ENCODE assay signal across 10 cellular contexts in genomic region chr12:6965714-6966113, GRCh38. TPM values are rescaled to one million over a fixed set of nuclear protein-coding genes. Genes with fewer than 3 reads are reported as not detected.
DNase-seq lines count a peak whose midpoint lies in the region; ATAC-seq, FAIRE-seq and TF ChIP-seq lines count a peak whose summit lies in the region.
"Had no signal": no experiment of that assay in that cellular context is flagged by ENCODE, and none has a peak within 500 bp of the region (broad histone marks: within the 10 kb centered on the region; RNA-seq: fewer than 3 reads in every experiment).

No MANE protein-coding gene starts in this region.

- no peaks in the 10 kb centered on the region for H3K9me2 ChIP-seq in hepatocyte (replicated peaks; ENCODE audit: insufficient read depth)
- H3K9me2 ChIP-seq: SK-N-SH had no signal

- peak; percentile 56 for DNase-seq in activated effector memory CD4-positive, alpha-beta T cell treated with anti-CD3 and anti-CD28 coated beads, Interleukin-2, amount 50 U/mL, for 16 hours
- no peak for DNase-seq in activated effector memory CD4-positive, alpha-beta T cell treated with Interleukin-2 at 50 U/mL for 16 hours
- no peak for DNase-seq in SK-N-MC (ENCODE audit: low read depth, low spot score)
- DNase-seq in hepatocyte (ENCODE audit: low spot score), result no peak
- DNase-seq in D721Med (ENCODE audit: insufficient read length, low spot score), result no peak

- ATAC-seq in GM19452 (IDR thresholded peaks at IDR 0.05; ENCODE audit: unreplicated experiment), result no peak
- no peak for ATAC-seq in GM19328 (IDR thresholded peaks at IDR 0.05; ENCODE audit: unreplicated experiment)

- peaks cover 60% of the 10 kb centered on the region for H3K79me2 ChIP-seq in hepatocyte

- H4K20me1 ChIP-seq in hepatocyte (ENCODE audit: insufficient read depth, poor library complexity, severe bottlenecking), result peaks cover 6% of the 10 kb centered on the region

- no peak for TF ChIP-seq CTCF in hepatocyte (IDR thresholded peaks at IDR 0.05; ENCODE audit: poor library complexity)
- TF ChIP-seq CTCF in D721Med (IDR thresholded peaks at IDR 0.05; ENCODE audit: insufficient read depth, missing control alignments), result no peak

- H3K9ac ChIP-seq in SK-N-MC (ENCODE audit: insufficient read length), result no peak overlapping the region
- H3K9ac ChIP-seq in stomach smooth muscle (ENCODE audit: low read length in 2 of 2), result no peak overlapping the region
- H3K9ac ChIP-seq: SK-N-SH had no signal

- peaks cover 30% of the 10 kb centered on the region for H3K4me1 ChIP-seq in hepatocyte (ENCODE audit: insufficient read depth)
- H3K4me1 ChIP-seq in stomach smooth muscle (ENCODE audit: control insufficient read depth, insufficient read depth, low read length), result peaks cover 55% of the 10 kb centered on the region

- H3K36me3 ChIP-seq in SK-N-MC (ENCODE audit: insufficient read depth, low read length) (peaks cover 43% of the 10 kb centered on the region), hepatocyte (replicated peaks; ENCODE audit: insufficient read depth, low read depth) (no peaks in the 10 kb centered on the region), stomach smooth muscle (ENCODE audit: control insufficient read depth in 2 of 2, insufficient read depth in 2 of 2, low read length in 2 of 2) (peaks cover 35% of the 10 kb centered on the region in 2 donors)

- H3K27ac ChIP-seq in SK-N-MC, result peak overlapping the region; percentile 84
- H3K27ac ChIP-seq in hepatocyte, result peak overlapping the region; percentile 78
- H3K27ac ChIP-seq in stomach smooth muscle (ENCODE audit: low read length), result peak overlapping the region; percentile 78

- H3K4me3 ChIP-seq in SK-N-MC (no peak overlapping the region), hepatocyte (no peak overlapping the region), stomach smooth muscle (ENCODE audit: low read length in 2 of 2) (no peak overlapping the region)

- H3K4me2 ChIP-seq in hepatocyte, result peak overlapping the region; percentile 40
- H3K4me2 ChIP-seq: SK-N-SH had no signal

- H3K27me3 ChIP-seq in hepatocyte, result no peaks in the 10 kb centered on the region
- H3K27me3 ChIP-seq in stomach smooth muscle (ENCODE audit: control insufficient read depth in 1 of 2, insufficient read depth in 2 of 2, low read length in 2 of 2), result no peaks in the 10 kb centered on the region

- 79% methylated on average over 4 of the region's 4 CpGs for WGBS in hepatocyte (ENCODE audit: low lambda C conversion rate, missing lambda C conversion rate)

- no peak overlapping the region for H2AFZ ChIP-seq in hepatocyte

- H3K9me3 ChIP-seq in SK-N-MC (ENCODE audit: low read depth, low read length) (no peaks in the 10 kb centered on the region), hepatocyte (ENCODE audit: low read depth) (no peaks in the 10 kb centered on the region), stomach smooth muscle (ENCODE audit: control insufficient read depth in 2 of 2, low read length in 2 of 2) (no peaks in the 10 kb centered on the region)
- H3K9me3 ChIP-seq: SK-N-SH had no signal

- no peak for FAIRE-seq in D721Med (lab: Jason Lieb, UNC)

RNA-seq across cellular contexts. Expression of gene PHB2, which starts 4.8 kb away (rescaled TPM):
- 186 and 197 TPM in 2 replicates for total RNA-seq in hepatocyte
- polyA plus RNA-seq in hepatocyte, result 142 and 143 TPM in 2 replicates

RNA-seq across cellular contexts. Expression of gene EMG1, which starts 5.0 kb away (rescaled TPM):
- 24.3 and 26.8 TPM in 2 replicates for total RNA-seq in hepatocyte
- polyA plus RNA-seq in hepatocyte, result 50.3 and 51.8 TPM in 2 replicates

RNA-seq across cellular contexts. Expression of gene PTPN6, which starts 14.6 kb away (rescaled TPM):
- total RNA-seq in hepatocyte, result 14.5 and 17.2 TPM in 2 replicates
- 20.8 and 25.4 TPM in 2 replicates for polyA plus RNA-seq in hepatocyte

RNA-seq across cellular contexts. Expression of gene C12orf57, which starts 21.9 kb away (rescaled TPM):
- total RNA-seq in hepatocyte, result 219 and 289 TPM in 2 replicates
- 217 and 219 TPM in 2 replicates for polyA plus RNA-seq in hepatocyte

RNA-seq across cellular contexts. Expression of gene RNU7-1, which starts 22.1 kb away (rescaled TPM):
- total RNA-seq in hepatocyte, result not detected in 2 replicates
- not detected in 2 replicates for polyA plus RNA-seq in hepatocyte
- total RNA-seq: kidney epithelial cell had no signal
- polyA plus RNA-seq: SK-N-SH had no signal
